In genomic region chr6:134165827-134166226, GRCh38 we compare ENCODE assay signal across 20 cellular contexts.
DNase-seq lines count a peak whose midpoint lies in the region; ATAC-seq, FAIRE-seq and TF ChIP-seq lines count a peak whose summit lies in the region.
"Had no signal": no experiment of that assay in that cellular context is flagged by ENCODE, and none has a peak within 500 bp of the region (broad histone marks: within the 10 kb centered on the region; RNA-seq: fewer than 3 reads in every experiment).

No MANE protein-coding gene starts in this region.

- in situ Hi-C loops in HepG2 (cut with HindIII; ENCODE audit: extremely low pct_ligation_motif_present, low pct_unique_long_range_greater_than_20kb) = loop anchor here (25.0 kb wide), 1 partner anchor 271 kb away; no protein-coding TSS in a partner anchor

- peaks cover 7 to 14% of the 10 kb centered on the region in 2 experiments for H3K36me3 ChIP-seq in HepG2 (replicated peaks in 1 of 2; ENCODE audit: control insufficient read depth in 1 of 2, insufficient read depth in 2 of 2, low read length in 2 of 2)
- peaks cover 0 to 21% (median 8%) of the 10 kb centered on the region in 4 donors for H3K36me3 ChIP-seq in right lobe of liver
- peaks cover 0 to 17% of the 10 kb centered on the region in 2 donors for H3K36me3 ChIP-seq in adrenal gland (replicated peaks in 1 of 2)

- no TSS peak for BruUV-seq in HepG2 (replicated peaks; lab: Mats Ljungman, UMichigan)

- TF ChIP-seq POLR2A in HepG2 (IDR thresholded peaks at IDR 0.05; ENCODE audit: insufficient read depth in 1 of 2, low read depth in 2 of 2, low read length in 2 of 2) (no peak), right lobe of liver (IDR thresholded peaks at IDR 0.05) (no peak), adrenal gland (IDR thresholded peaks at IDR 0.05) (no peak)

- no peaks in the 10 kb centered on the region for H3K79me2 ChIP-seq in HepG2 (ENCODE audit: insufficient read depth, low read length)

- CTCF ChIA-PET in HepG2 (lab: Yijun Ruan, JAX; ENCODE audit: low intra/inter-chr PET ratio, low total read pairs) = no interaction called here

- H3K4me2 ChIP-seq in HepG2 (ENCODE audit: low read depth, low read length) = no peak overlapping the region

- no peak overlapping the region for H3K27ac ChIP-seq in HepG2 (ENCODE audit: extremely low read length, insufficient read depth, low read length)
- no peak overlapping the region for H3K27ac ChIP-seq in right lobe of liver
- no peak overlapping the region for H3K27ac ChIP-seq in adrenal gland

- H3K9me3 ChIP-seq in HepG2 (ENCODE audit: low read length) = no peaks in the 10 kb centered on the region
- no peaks in the 10 kb centered on the region for H3K9me3 ChIP-seq in right lobe of liver
- H3K9me3 ChIP-seq in adrenal gland (replicated peaks in 1 of 3) = no peaks in the 10 kb centered on the region

- DNase-seq in HepG2 (ENCODE audit: low spot score) (no peak), right lobe of liver (no peak), choroid plexus epithelial cell (ENCODE audit: low read depth) (peak; percentile 22), iris pigment epithelial cell (ENCODE audit: low read depth) (peak; percentile 45), adrenal gland (no peak), NOMO-1 (lab: John Stamatoyannopoulos, UW; ENCODE audit: unreplicated experiment in 2 of 2) (no peak), Ammon's horn (ENCODE audit: low spot score) (no peak)
- DNase-seq: 8988T, C1 segment of cervical spinal cord, COR-L47, DMS153, EL, Karpas-422, MM.1S, NCI-H1105, NCI-H1694, NCI-H510A treated with DMSO at 0.1 percent for 48 hours had no signal

- ATAC-seq in HepG2 (peak; percentile 5), right lobe of liver (no peak), HG03521 (IDR thresholded peaks at IDR 0.05; ENCODE audit: unreplicated experiment) (no peak)
- ATAC-seq: Panc1 had no signal

- no peak for FAIRE-seq in HepG2 (lab: Jason Lieb, UNC)
- FAIRE-seq: H1 had no signal

- H3K9ac ChIP-seq in HepG2 (ENCODE audit: insufficient read depth, low read depth, low read length) = no peak overlapping the region

- intact Hi-C loops in HepG2 (cut with micrococcal nuclease; ENCODE audit: unreplicated experiment) = no loop called here
- intact Hi-C loops in right lobe of liver (cut with DNase I) = no loop called here
- intact Hi-C loops in adrenal gland (cut with DNase I) = loop anchor here in 1 of 2 donors (5.0 kb wide), 1 partner anchor 656 kb away; no protein-coding TSS in a partner anchor

- POLR2A ChIA-PET in HepG2 (lab: Yijun Ruan, JAX) = no interaction called here

- peaks cover 11% of the 10 kb centered on the region for H4K20me1 ChIP-seq in HepG2 (ENCODE audit: insufficient read depth, low read length)

- TF ChIP-seq RAD21 in HepG2 (CRISPR knock-in tag; IDR thresholded peaks at IDR 0.05) = no peak

- H3K4me1 ChIP-seq in HepG2 (ENCODE audit: insufficient read depth, low read length) = peaks cover 20% of the 10 kb centered on the region
- H3K4me1 ChIP-seq in right lobe of liver = peaks cover 0 to 15% (median 6%) of the 10 kb centered on the region in 4 donors
- H3K4me1 ChIP-seq in adrenal gland (replicated peaks in 1 of 2) = peaks cover 8 to 14% of the 10 kb centered on the region in 2 donors

- H3K4me3 ChIP-seq in HepG2 (replicated peaks in 1 of 3; ENCODE audit: insufficient read depth in 1 of 3, low read depth in 2 of 3, low read length in 3 of 3) (no peak overlapping the region), right lobe of liver (no peak overlapping the region), choroid plexus epithelial cell (ENCODE audit: low read depth, low read length) (no peak overlapping the region), adrenal gland (no peak overlapping the region)

- TF ChIP-seq CTCF in HepG2 (CRISPR knock-in tag; IDR thresholded peaks at IDR 0.05) (no peak), right lobe of liver (IDR thresholded peaks at IDR 0.05) (no peak), choroid plexus epithelial cell (conservative IDR thresholded peaks at IDR 0.05; ENCODE audit: low read depth, low read length) (no peak), adrenal gland (IDR thresholded peaks at IDR 0.05) (no peak)

- TF ChIP-seq EP300 in HepG2 (IDR thresholded peaks at IDR 0.05; ENCODE audit: low read depth in 2 of 2, low read length in 2 of 2) = no peak
- no peak for TF ChIP-seq EP300 in HepG2 (CRISPR knock-in tag; IDR thresholded peaks at IDR 0.05; ENCODE audit: borderline replicate concordance)

- 38% methylated on average over 5 of the region's 5 CpGs for WGBS in HepG2 (ENCODE audit: low lambda C conversion rate)
- WGBS in right lobe of liver (ENCODE audit: insufficient coverage, low coverage, low lambda C conversion rate, missing lambda C conversion rate) = 84% methylated on average over 5 of the region's 5 CpGs
- 85 to 91% (median 87%) methylated on average over 5 of the region's 5 CpGs for WGBS in adrenal gland, 4 donors

- no peak overlapping the region for H2AFZ ChIP-seq in HepG2 (ENCODE audit: low read length)

- H3K27me3 ChIP-seq in HepG2 (ENCODE audit: control insufficient read depth in 1 of 2, insufficient read depth in 2 of 2, low read length in 2 of 2) (no peaks in the 10 kb centered on the region), right lobe of liver (no peaks in the 10 kb centered on the region), adrenal gland (no peaks in the 10 kb centered on the region)

TF ChIP-seq in HepG2, 621 proteins besides CTCF, POLR2A, EP300 and RAD21:
- TF ChIP-seq HOXD1 (CRISPR knock-in tag; IDR thresholded peaks at IDR 0.05) (no peak), CREM (IDR thresholded peaks at IDR 0.05) (no peak), CREM (CRISPR knock-in tag; IDR thresholded peaks at IDR 0.05) (no peak)

Comparison
In these comparisons a context has a peak if more than half of its experiments do, and no peak if none do; other contexts are left out.
1. DNase-seq: peak in choroid plexus epithelial cell (single experiment) and iris pigment epithelial cell (single experiment); none in HepG2 (single experiment), right lobe of liver (0 of 3), adrenal gland (0 of 7), NOMO-1 (0 of 2) and Ammon's horn (single experiment).